Comparison of ENCODE assay signal across 11 cellular contexts in genomic region chr19:54248016-54248601, GRCh38. TPM values are rescaled to one million over a fixed set of nuclear protein-coding genes. Genes with fewer than 3 reads are reported as not detected.
A peak's percentile ranks its signal among the peaks of the same experiment; 100 is the strongest.
DNase-seq lines count a peak whose midpoint lies in the region; ATAC-seq lines count a peak whose summit lies in the region.
"Had no signal": no experiment of that assay in that cellular context is flagged by ENCODE, and none has a peak within 500 bp of the region (broad histone marks: within the 10 kb centered on the region; RNA-seq: fewer than 3 reads in every experiment).

No MANE protein-coding gene starts in this region.

- no peaks in the 10 kb centered on the region for H3K9me3 Mint-ChIP-seq in activated CD8-positive, alpha-beta T cell treated with anti-CD3 and anti-CD28 coated beads, Interleukin-2, amount 10 ng/mL, durations not matched to agents 7 days and 5 days (ENCODE audit: insufficient read depth)
- H3K9me3 Mint-ChIP-seq: neural crest cell had no signal

- H3K27me3 Mint-ChIP-seq in activated CD8-positive, alpha-beta T cell treated with anti-CD3 and anti-CD28 coated beads, Interleukin-2, amount 10 ng/mL, durations not matched to agents 7 days and 5 days (ENCODE audit: low read depth), result peaks cover 14% of the 10 kb centered on the region

- peak overlapping the region; percentile 54 for H3K27ac Mint-ChIP-seq in activated CD8-positive, alpha-beta T cell treated with anti-CD3 and anti-CD28 coated beads, Interleukin-2, amount 10 ng/mL, durations not matched to agents 7 days and 5 days

- peak overlapping the region; percentile 38 for H3K4me3 Mint-ChIP-seq in activated CD8-positive, alpha-beta T cell treated with anti-CD3 and anti-CD28 coated beads, Interleukin-2, amount 10 ng/mL, durations not matched to agents 7 days and 5 days
- H3K4me3 Mint-ChIP-seq: neural crest cell had no signal

- CTCF ChIA-PET in activated CD8-positive, alpha-beta T cell treated with anti-CD3 and anti-CD28 coated beads, Interleukin-2, amount 10 ng/mL, durations not matched to agents 7 days and 5 days (lab: Charles Lee), result no interaction called here

- H3K36me3 Mint-ChIP-seq in activated CD8-positive, alpha-beta T cell treated with anti-CD3 and anti-CD28 coated beads, Interleukin-2, amount 10 ng/mL, durations not matched to agents 7 days and 5 days (ENCODE audit: low read depth), result no peaks in the 10 kb centered on the region

- POLR2A ChIA-PET in activated CD8-positive, alpha-beta T cell treated with anti-CD3 and anti-CD28 coated beads, Interleukin-2, amount 10 ng/mL, durations not matched to agents 7 days and 5 days (lab: Charles Lee), result no interaction called here

- H3K4me1 Mint-ChIP-seq in activated CD8-positive, alpha-beta T cell treated with anti-CD3 and anti-CD28 coated beads, Interleukin-2, amount 10 ng/mL, durations not matched to agents 7 days and 5 days (ENCODE audit: low read depth), result peaks cover 17% of the 10 kb centered on the region

- peak; percentile 16 for DNase-seq in NK-92 treated with Interleukin-12 subunit alpha and Interleukin-12 subunit beta, amount 100 ng/mL, for 24 hours (lab: John Stamatoyannopoulos, UW)
- no peak for DNase-seq in NK-92 (lab: John Stamatoyannopoulos, UW; ENCODE audit: unreplicated experiment)
- peak; percentile 51 for DNase-seq in activated CD8-positive, alpha-beta T cell treated with anti-CD3 and anti-CD28 coated beads, Interleukin-2, amount 10 ng/mL, durations not matched to agents 7 days and 5 days
- DNase-seq in iris pigment epithelial cell (ENCODE audit: low read depth), result peak; percentile 43
- peak; percentile 20 for DNase-seq in stimulated activated naive CD4-positive, alpha-beta T cell treated with Interleukin-2 at 50 U/mL for 16 hours (lab: John Stamatoyannopoulos, UW)
- no peak for DNase-seq in epidermal melanocyte (ENCODE audit: insufficient read length, low spot score)
- DNase-seq in DMS153 treated with DMSO at 0.1 percent for 48 hours (lab: John Stamatoyannopoulos, UW; ENCODE audit: unreplicated experiment), result no peak
- DNase-seq in kidney tubule cell (ENCODE audit: low spot score), result no peak

- peak; percentile 74 for ATAC-seq in activated CD8-positive, alpha-beta T cell treated with anti-CD3 and anti-CD28 coated beads, Interleukin-2, amount 10 ng/mL, durations not matched to agents 7 days and 5 days

RNA-seq across cellular contexts. Expression of gene LILRA6, which starts 5.5 kb away (rescaled TPM):
- under 1 TPM in 1 of 2 experiments, not detected in 1; 0.18 TPM for total RNA-seq in activated CD8-positive, alpha-beta T cell treated with anti-CD3 and anti-CD28 coated beads, Interleukin-2, amount 10 ng/mL, durations not matched to agents 7 days and 5 days
- total RNA-seq: bronchial epithelial cell, NCI-H460, neural crest cell had no signal

RNA-seq across cellular contexts. Expression of gene LILRB5, which starts 9.0 kb away (rescaled TPM):
- total RNA-seq in activated CD8-positive, alpha-beta T cell treated with anti-CD3 and anti-CD28 coated beads, Interleukin-2, amount 10 ng/mL, durations not matched to agents 7 days and 5 days, result not detected
- total RNA-seq: bronchial epithelial cell, NCI-H460, neural crest cell had no signal

RNA-seq across cellular contexts. Expression of gene LILRB3, which starts 25.3 kb away (rescaled TPM):
- total RNA-seq in activated CD8-positive, alpha-beta T cell treated with anti-CD3 and anti-CD28 coated beads, Interleukin-2, amount 10 ng/mL, durations not matched to agents 7 days and 5 days, result 1 to 10 TPM; 1.1 to 1.5 TPM
- total RNA-seq: bronchial epithelial cell, NCI-H460, neural crest cell had no signal

RNA-seq across cellular contexts. Expression of gene LILRB2, which starts 32.8 kb away (rescaled TPM):
- total RNA-seq in activated CD8-positive, alpha-beta T cell treated with anti-CD3 and anti-CD28 coated beads, Interleukin-2, amount 10 ng/mL, durations not matched to agents 7 days and 5 days, result not detected
- total RNA-seq: bronchial epithelial cell, NCI-H460, neural crest cell had no signal

RNA-seq across cellular contexts. Expression of gene RPS9, which starts 47.5 kb away (rescaled TPM):
- 1,000 to 10,000 TPM; 1,244 to 1,253 TPM for total RNA-seq in activated CD8-positive, alpha-beta T cell treated with anti-CD3 and anti-CD28 coated beads, Interleukin-2, amount 10 ng/mL, durations not matched to agents 7 days and 5 days

Comparison
In these comparisons a context has a peak if more than half of its experiments do, and no peak if none do; other contexts are left out.
1. DNase-seq: peak in NK-92 treated with Interleukin-12 subunit alpha and Interleukin-12 subunit beta, amount 100 ng/mL, for 24 hours (single experiment), activated CD8-positive, alpha-beta T cell treated with anti-CD3 and anti-CD28 coated beads, Interleukin-2, amount 10 ng/mL, durations not matched to agents 7 days and 5 days (single experiment), iris pigment epithelial cell (single experiment) and stimulated activated naive CD4-positive, alpha-beta T cell treated with Interleukin-2 at 50 U/mL for 16 hours (single experiment); none in NK-92 (single experiment), epidermal melanocyte (single experiment), DMS153 treated with DMSO at 0.1 percent for 48 hours (single experiment) and kidney tubule cell (single experiment).